Comparison of ENCODE assay signal across 21 cellular contexts in genomic region chr7:46738713-46739220, GRCh38.
DNase-seq lines count a peak whose midpoint lies in the region; ATAC-seq, FAIRE-seq and TF ChIP-seq lines count a peak whose summit lies in the region.
"Had no signal": no experiment of that assay in that cellular context is flagged by ENCODE, and none has a peak within 500 bp of the region (broad histone marks: within the 10 kb centered on the region; RNA-seq: fewer than 3 reads in every experiment).

No MANE protein-coding gene starts in this region.

- TF ChIP-seq CTCF in SK-N-SH (IDR thresholded peaks at IDR 0.05) (no peak), fibroblast of mammary gland (conservative IDR thresholded peaks at IDR 0.05; ENCODE audit: control insufficient read depth, insufficient read depth, low read depth, low read length) (no peak)

- no peak for ATAC-seq in SK-N-SH treated with all-trans-retinoic acid at 6 μM for 48 hours

- CTCF ChIA-PET in SK-N-SH (lab: Yijun Ruan, JAX) = interaction anchor here (1.3 kb wide), 1 partner anchor 441 kb away, joined by 5 read pairs; no protein-coding TSS in a partner anchor

- H3K4me3 ChIP-seq in SK-N-SH (ENCODE audit: low read depth in 2 of 2, low read length in 1 of 2) = no peak overlapping the region
- H3K4me3 ChIP-seq in fibroblast of mammary gland (ENCODE audit: control insufficient read depth, low read depth, low read length) = no peak overlapping the region
- H3K4me3 ChIP-seq: BLaER1, PC-9 had no signal

- no peaks in the 10 kb centered on the region for H3K9me2 ChIP-seq in SK-N-SH

- peak; percentile 2 for FAIRE-seq in RCC 7860 (lab: Jason Lieb, UNC)
- FAIRE-seq: G401.6 had no signal

- 85% methylated on average over 5 of the region's 5 CpGs for WGBS in SK-N-SH (ENCODE audit: low lambda C conversion rate)

- POLR2A ChIA-PET in SK-N-SH (lab: Yijun Ruan, JAX) = no interaction called here

- H2AFZ ChIP-seq in SK-N-SH (ENCODE audit: low read depth) = no peak overlapping the region
- H2AFZ ChIP-seq: PC-9 had no signal

- TF ChIP-seq EP300 in SK-N-SH (IDR thresholded peaks at IDR 0.05; ENCODE audit: borderline replicate concordance in 1 of 2, low read depth in 1 of 2, low read length in 1 of 2) = no peak

- H3K4me2 ChIP-seq in SK-N-SH = no peak overlapping the region
- H3K4me2 ChIP-seq: BLaER1, PC-9 had no signal

- no peaks in the 10 kb centered on the region for H3F3A ChIP-seq in SK-N-SH (replicated peaks; ENCODE audit: insufficient read depth)

- DNase-seq in SK-N-SH = no peak
- no peak for DNase-seq in RCC 7860 (ENCODE audit: low spot score)
- DNase-seq in fibroblast of mammary gland (ENCODE audit: low read depth) = peak; percentile 17
- DNase-seq in KBM-7 = no peak
- no peak for DNase-seq in superior temporal gyrus (ENCODE audit: extremely low spot score)
- DNase-seq in HuH-7.5 (ENCODE audit: low spot score) = no peak
- DNase-seq in activated effector memory CD4-positive, alpha-beta T cell treated with anti-CD3 and anti-CD28 coated beads, Interleukin-2, amount 50 U/mL, for 16 hours = no peak
- DNase-seq: ACHN; Caco-2; CD4-positive, alpha-beta T cell; DMS153; Kasumi-1; NCI-H1417; NCI-H1694 treated with DMSO at 0.1 percent for 48 hours; NCI-H446; NCI-H526; PC-9 had no signal

- in situ Hi-C loops in KBM-7 (cut with MboI; ENCODE audit: low pct_unique_long_range_greater_than_20kb, low sequenced_read_pairs) = no loop called here

- no peaks in the 10 kb centered on the region for H3K36me3 ChIP-seq in SK-N-SH (replicated peaks in 1 of 2; ENCODE audit: control insufficient read depth in 1 of 2, insufficient read depth in 2 of 2, low read length in 1 of 2)
- H3K36me3 ChIP-seq: BLaER1 had no signal

- no peak for TF ChIP-seq RAD21 in SK-N-SH (IDR thresholded peaks at IDR 0.05; ENCODE audit: low read length)

- H3K9ac ChIP-seq in SK-N-SH = no peak overlapping the region
- H3K9ac ChIP-seq: BLaER1 had no signal

- no peaks in the 10 kb centered on the region for H4K20me1 ChIP-seq in SK-N-SH (ENCODE audit: insufficient read depth)
- H4K20me1 ChIP-seq: BLaER1 had no signal

- no peaks in the 10 kb centered on the region for H3K9me3 ChIP-seq in SK-N-SH
- H3K9me3 ChIP-seq: BLaER1, Caco-2 had no signal

- H3K27me3 ChIP-seq in SK-N-SH (ENCODE audit: insufficient read depth) = no peaks in the 10 kb centered on the region
- H3K27me3 ChIP-seq: BLaER1 had no signal

- H3K27ac ChIP-seq in SK-N-SH (ENCODE audit: low read depth in 2 of 2, low read length in 1 of 2) = no peak overlapping the region
- H3K27ac ChIP-seq: 22Rv1, BLaER1, PC-9 had no signal

- H3K79me2 ChIP-seq in SK-N-SH (ENCODE audit: insufficient read depth) = no peaks in the 10 kb centered on the region

- peaks cover 0 to 13% of the 10 kb centered on the region in 2 experiments; a peak in 3 of 4 replicates for H3K4me1 ChIP-seq in SK-N-SH (ENCODE audit: control insufficient read depth in 1 of 2, insufficient read depth in 2 of 2, low read depth in 1 of 2, low read length in 1 of 2)
- H3K4me1 ChIP-seq: BLaER1, Caco-2 had no signal

TF ChIP-seq in SK-N-SH, 30 proteins besides CTCF, POLR2A, EP300 and RAD21:
- TF ChIP-seq GATA2 (CRISPR knock-in tag; IDR thresholded peaks at IDR 0.05) (no peak), EZH2phosphoT487 (IDR thresholded peaks at IDR 0.05; ENCODE audit: borderline replicate concordance, low read depth) (no peak), TCF12 (IDR thresholded peaks at IDR 0.05) (peak; percentile 47), MEF2A (IDR thresholded peaks at IDR 0.05; ENCODE audit: borderline replicate concordance, low read depth) (no peak), CHD2 (IDR thresholded peaks at IDR 0.05; ENCODE audit: low read length, partially characterized antibody) (no peak)
- TF ChIP-seq, protein P1, sequence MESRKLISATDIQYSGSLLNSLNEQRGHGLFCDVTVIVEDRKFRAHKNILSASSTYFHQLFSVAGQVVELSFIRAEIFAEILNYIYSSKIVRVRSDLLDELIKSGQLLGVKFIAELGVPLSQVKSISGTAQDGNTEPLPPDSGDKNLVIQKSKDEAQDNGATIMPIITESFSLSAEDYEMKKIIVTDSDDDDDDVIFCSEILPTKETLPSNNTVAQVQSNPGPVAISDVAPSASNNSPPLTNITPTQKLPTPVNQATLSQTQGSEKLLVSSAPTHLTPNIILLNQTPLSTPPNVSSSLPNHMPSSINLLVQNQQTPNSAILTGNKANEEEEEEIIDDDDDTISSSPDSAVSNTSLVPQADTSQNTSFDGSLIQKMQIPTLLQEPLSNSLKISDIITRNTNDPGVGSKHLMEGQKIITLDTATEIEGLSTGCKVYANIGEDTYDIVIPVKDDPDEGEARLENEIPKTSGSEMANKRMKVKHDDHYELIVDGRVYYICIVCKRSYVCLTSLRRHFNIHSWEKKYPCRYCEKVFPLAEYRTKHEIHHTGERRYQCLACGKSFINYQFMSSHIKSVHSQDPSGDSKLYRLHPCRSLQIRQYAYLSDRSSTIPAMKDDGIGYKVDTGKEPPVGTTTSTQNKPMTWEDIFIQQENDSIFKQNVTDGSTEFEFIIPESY (IDR thresholded peaks at IDR 0.05; ENCODE audit: borderline replicate concordance, low read depth) = no peak
- TF ChIP-seq, protein P2, sequence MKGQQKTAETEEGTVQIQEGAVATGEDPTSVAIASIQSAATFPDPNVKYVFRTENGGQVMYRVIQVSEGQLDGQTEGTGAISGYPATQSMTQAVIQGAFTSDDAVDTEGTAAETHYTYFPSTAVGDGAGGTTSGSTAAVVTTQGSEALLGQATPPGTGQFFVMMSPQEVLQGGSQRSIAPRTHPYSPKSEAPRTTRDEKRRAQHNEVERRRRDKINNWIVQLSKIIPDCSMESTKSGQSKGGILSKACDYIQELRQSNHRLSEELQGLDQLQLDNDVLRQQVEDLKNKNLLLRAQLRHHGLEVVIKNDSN (IDR thresholded peaks at IDR 0.05; ENCODE audit: borderline replicate concordance, low read depth) = no peak

TF ChIP-seq in SK-N-SH treated with all-trans-retinoic acid at 6 μM for 48 hours, 23 proteins besides CTCF, POLR2A, EP300 and RAD21:
- TF ChIP-seq ISL1 (CRISPR knock-in tag; IDR thresholded peaks at IDR 0.05) (no peak), OSR1 (CRISPR knock-in tag; IDR thresholded peaks at IDR 0.05) (no peak)
